Comparison of ENCODE assay signal across 28 cellular contexts in genomic region chr7:122460936-122461335, GRCh38.
A peak's percentile ranks its signal among the peaks of the same experiment; 100 is the strongest.
DNase-seq lines count a peak whose midpoint lies in the region; ATAC-seq, FAIRE-seq and TF ChIP-seq lines count a peak whose summit lies in the region.
"Had no signal": no experiment of that assay in that cellular context is flagged by ENCODE, and none has a peak within 500 bp of the region (broad histone marks: within the 10 kb centered on the region; RNA-seq: fewer than 3 reads in every experiment).

No MANE protein-coding gene starts in this region.

- no peak for TF ChIP-seq EP300 in esophagus muscularis mucosa (IDR thresholded peaks at IDR 0.05)

- no peaks in the 10 kb centered on the region for H4K20me1 ChIP-seq in endothelial cell of umbilical vein (replicated peaks; ENCODE audit: control insufficient read depth, extremely low read depth, insufficient read depth, low read length)
- no peaks in the 10 kb centered on the region for H4K20me1 ChIP-seq in neural progenitor cell (ENCODE audit: low read depth)
- H4K20me1 ChIP-seq in GM23338 (replicated peaks; ENCODE audit: insufficient read depth), result no peaks in the 10 kb centered on the region
- H4K20me1 ChIP-seq: BLaER1 treated with 17β-estradiol and CSF1 and Interleukin-3, amounts not matched to agents 10 nM and 100 nM had no signal

- no peak overlapping the region for H3K4me2 ChIP-seq in endothelial cell of umbilical vein (ENCODE audit: insufficient read depth, low read length)
- H3K4me2 ChIP-seq in neural progenitor cell, result no peak overlapping the region
- H3K4me2 ChIP-seq in GM23338, result no peak overlapping the region
- H3K4me2 ChIP-seq: A549; BLaER1 treated with 17β-estradiol and CSF1 and Interleukin-3, amounts not matched to agents 10 nM and 100 nM had no signal

- H3F3A ChIP-seq in neural progenitor cell (ENCODE audit: low read depth) (peaks cover 32% of the 10 kb centered on the region), GM23338 (replicated peaks; ENCODE audit: low read depth) (no peaks in the 10 kb centered on the region)

- peaks cover 11% of the 10 kb centered on the region for H3K4me1 Mint-ChIP-seq in neural progenitor cell
- H3K4me1 Mint-ChIP-seq in GM23338, result peaks cover 32% of the 10 kb centered on the region
- H3K4me1 Mint-ChIP-seq: B cell had no signal

- no peak overlapping the region for H3K27ac ChIP-seq in endothelial cell of umbilical vein (ENCODE audit: insufficient read depth, low read depth, low read length)
- peak overlapping the region; percentile 0 for H3K27ac ChIP-seq in neural progenitor cell
- no peak overlapping the region for H3K27ac ChIP-seq in right lobe of liver
- H3K27ac ChIP-seq in esophagus muscularis mucosa (replicated peaks in 1 of 4), result no peak overlapping the region
- H3K27ac ChIP-seq in GM23338 (ENCODE audit: low read depth), result no peak overlapping the region
- H3K27ac ChIP-seq: 22Rv1; A549; BLaER1 treated with 17β-estradiol and CSF1 and Interleukin-3, amounts not matched to agents 10 nM and 100 nM; C4-2B had no signal

- H3K4me3 Mint-ChIP-seq in neural progenitor cell (no peak overlapping the region), GM23338 (no peak overlapping the region)
- H3K4me3 Mint-ChIP-seq: B cell; CD4-positive, alpha-beta T cell; CD8-positive, alpha-beta T cell had no signal

- H3K9me1 ChIP-seq in endothelial cell of umbilical vein (replicated peaks; ENCODE audit: control insufficient read depth, extremely low read depth, insufficient read depth, low read length), result no peaks in the 10 kb centered on the region

- H3K4me3 ChIP-seq in endothelial cell of umbilical vein (replicated peaks in 1 of 3; ENCODE audit: insufficient read depth in 1 of 3, low read depth in 1 of 3, low read length in 3 of 3) (no peak overlapping the region), neural progenitor cell (no peak overlapping the region), right lobe of liver (no peak overlapping the region), esophagus muscularis mucosa (no peak overlapping the region), GM23338 (no peak overlapping the region)
- H3K4me3 ChIP-seq: A549; BLaER1 treated with 17β-estradiol and CSF1 and Interleukin-3, amounts not matched to agents 10 nM and 100 nM; GM12878 had no signal

- dilution Hi-C loops in endothelial cell of umbilical vein (cut with MboI; ENCODE audit: extremely low pct_ligation_motif_present, low sequenced_read_pairs), result no loop called here

- H3K36me3 Mint-ChIP-seq in neural progenitor cell, result no peaks in the 10 kb centered on the region
- H3K36me3 Mint-ChIP-seq in GM23338 (ENCODE audit: low read depth), result no peaks in the 10 kb centered on the region
- H3K36me3 Mint-ChIP-seq: CD8-positive, alpha-beta T cell had no signal

- no peaks in the 10 kb centered on the region for H3K27me3 ChIP-seq in endothelial cell of umbilical vein (ENCODE audit: control insufficient read depth in 2 of 2, insufficient read depth in 2 of 2, low read length in 2 of 2)
- H3K27me3 ChIP-seq in neural progenitor cell, result no peaks in the 10 kb centered on the region
- H3K27me3 ChIP-seq in right lobe of liver, result no peaks in the 10 kb centered on the region
- H3K27me3 ChIP-seq in esophagus muscularis mucosa, result no peaks in the 10 kb centered on the region
- H3K27me3 ChIP-seq in GM23338 (ENCODE audit: insufficient read depth), result no peaks in the 10 kb centered on the region
- H3K27me3 ChIP-seq: BLaER1 treated with 17β-estradiol and CSF1 and Interleukin-3, amounts not matched to agents 10 nM and 100 nM had no signal

- CTCF ChIA-PET in endothelial cell of umbilical vein (lab: Charles Lee), result no interaction called here

- DNase-seq in NCI-H1930 (lab: John Stamatoyannopoulos, UW) (peak; percentile 42 to 63), dermis microvascular lymphatic vessel endothelial cell (ENCODE audit: low read depth in 2 of 2) (peak; percentile 44 to 79), endothelial cell of umbilical vein (ENCODE audit: low read depth, low spot score) (peak; percentile 71), neural progenitor cell (ENCODE audit: low spot score) (no peak), right lobe of liver (no peak), esophagus muscularis mucosa (ENCODE audit: extremely low spot score) (no peak), GM23338 (ENCODE audit: low spot score) (no peak), HCEC 1CT (no peak)
- DNase-seq: AML-193; Caco-2; Calu3; CD4-positive, alpha-beta T cell; CD8-positive, alpha-beta T cell; DMS 273 treated with DMSO at 0.1 percent for 48 hours; DMS153; DMS53; DMS79; DND-41; EL; GDM1 had no signal

- H3K9ac ChIP-seq in endothelial cell of umbilical vein (replicated peaks; ENCODE audit: extremely low read depth, insufficient read depth, low read length) (no peak overlapping the region), neural progenitor cell (no peak overlapping the region)
- H3K9ac ChIP-seq: BLaER1 treated with 17β-estradiol and CSF1 and Interleukin-3, amounts not matched to agents 10 nM and 100 nM had no signal

- H3K27me3 Mint-ChIP-seq in neural progenitor cell (ENCODE audit: insufficient read depth, low read depth) (no peaks in the 10 kb centered on the region), GM23338 (ENCODE audit: insufficient read depth, low read depth, poor library complexity) (no peaks in the 10 kb centered on the region)
- H3K27me3 Mint-ChIP-seq: B cell; CD4-positive, alpha-beta T cell had no signal

- ATAC-seq in right lobe of liver (no peak), GM23338 (no peak)
- ATAC-seq: A549; CD8-positive, alpha-beta T cell; GM12878 had no signal

- H2AFZ ChIP-seq in endothelial cell of umbilical vein (ENCODE audit: low read depth, low read length), result no peak overlapping the region
- H2AFZ ChIP-seq in neural progenitor cell (replicated peaks), result no peak overlapping the region
- H2AFZ ChIP-seq in GM23338, result no peak overlapping the region

- no peaks in the 10 kb centered on the region for H3K9me2 ChIP-seq in GM23338 (ENCODE audit: insufficient read depth)

- H3K9me3 Mint-ChIP-seq in neural progenitor cell (no peaks in the 10 kb centered on the region), GM23338 (no peaks in the 10 kb centered on the region)
- H3K9me3 Mint-ChIP-seq: CD4-positive, alpha-beta T cell; CD8-positive, alpha-beta T cell had no signal

- no peaks in the 10 kb centered on the region for H3K4me1 ChIP-seq in endothelial cell of umbilical vein (ENCODE audit: control insufficient read depth, extremely low read depth, insufficient read depth, low read length)
- H3K4me1 ChIP-seq in neural progenitor cell, result peaks cover 22% of the 10 kb centered on the region
- no peaks in the 10 kb centered on the region for H3K4me1 ChIP-seq in right lobe of liver
- H3K4me1 ChIP-seq in esophagus muscularis mucosa, result no peaks in the 10 kb centered on the region
- peaks cover 12% of the 10 kb centered on the region for H3K4me1 ChIP-seq in GM23338 (ENCODE audit: insufficient read depth)
- H3K4me1 ChIP-seq: A549; BLaER1 treated with 17β-estradiol and CSF1 and Interleukin-3, amounts not matched to agents 10 nM and 100 nM; Caco-2 had no signal

- no peak overlapping the region for H3K27ac Mint-ChIP-seq in neural progenitor cell
- no peak overlapping the region for H3K27ac Mint-ChIP-seq in GM23338
- H3K27ac Mint-ChIP-seq: B cell; CD4-positive, alpha-beta T cell; CD8-positive, alpha-beta T cell had no signal

- TF ChIP-seq CTCF in endothelial cell of umbilical vein (IDR thresholded peaks at IDR 0.05; ENCODE audit: extremely low read depth in 1 of 2, insufficient read depth in 1 of 2, low read depth in 1 of 2, low read length in 2 of 2) (no peak), neural progenitor cell (IDR thresholded peaks at IDR 0.05) (no peak), right lobe of liver (IDR thresholded peaks at IDR 0.05) (no peak), esophagus muscularis mucosa (IDR thresholded peaks at IDR 0.05) (no peak), GM23338 (conservative IDR thresholded peaks at IDR 0.05; ENCODE audit: low read depth in 2 of 2) (no peak)

- TF ChIP-seq POLR2A in endothelial cell of umbilical vein (IDR thresholded peaks at IDR 0.05; ENCODE audit: low read depth, low read length) (no peak), right lobe of liver (IDR thresholded peaks at IDR 0.05) (no peak), esophagus muscularis mucosa (IDR thresholded peaks at IDR 0.05; ENCODE audit: low read depth) (no peak)

- POLR2A ChIA-PET in endothelial cell of umbilical vein (lab: Charles Lee), result no interaction called here

- intact Hi-C loops in endothelial cell of umbilical vein (cut with micrococcal nuclease) (no loop called here), right lobe of liver (cut with DNase I) (no loop called here), esophagus muscularis mucosa (cut with DNase I) (no loop called here)

- no peak for FAIRE-seq in endothelial cell of umbilical vein (lab: Jason Lieb, UNC)
- FAIRE-seq: A549, GM12878, GM12892, GM18507 had no signal

- 100% methylated on average over 2 of the region's 2 CpGs for WGBS in right lobe of liver (ENCODE audit: insufficient coverage, low coverage, low lambda C conversion rate, missing lambda C conversion rate)
- WGBS in esophagus muscularis mucosa, result 74% methylated on average over 2 of the region's 2 CpGs

- BruUV-seq in endothelial cell of umbilical vein (replicated peaks; lab: Mats Ljungman, UMichigan), result no TSS peak

- H3K79me2 ChIP-seq in endothelial cell of umbilical vein (ENCODE audit: control insufficient read depth, insufficient read depth, low read length), result no peaks in the 10 kb centered on the region
- no peaks in the 10 kb centered on the region for H3K79me2 ChIP-seq in neural progenitor cell (ENCODE audit: low read depth)
- H3K79me2 ChIP-seq in GM23338 (replicated peaks; ENCODE audit: insufficient read depth), result no peaks in the 10 kb centered on the region

- H3K36me3 ChIP-seq in endothelial cell of umbilical vein (ENCODE audit: control insufficient read depth in 2 of 2, extremely low read depth in 1 of 2, insufficient read depth in 2 of 2, low read length in 2 of 2), result no peaks in the 10 kb centered on the region
- no peaks in the 10 kb centered on the region for H3K36me3 ChIP-seq in neural progenitor cell
- H3K36me3 ChIP-seq in right lobe of liver, result no peaks in the 10 kb centered on the region
- H3K36me3 ChIP-seq in esophagus muscularis mucosa, result peaks cover 0 to 2% (median 0%) of the 10 kb centered on the region in 4 donors
- no peaks in the 10 kb centered on the region for H3K36me3 ChIP-seq in GM23338 (ENCODE audit: insufficient read depth)
- H3K36me3 ChIP-seq: BLaER1 treated with 17β-estradiol and CSF1 and Interleukin-3, amounts not matched to agents 10 nM and 100 nM had no signal

- H3K9me3 ChIP-seq in endothelial cell of umbilical vein (replicated peaks; ENCODE audit: control insufficient read depth, insufficient read depth, low read length), result no peaks in the 10 kb centered on the region
- H3K9me3 ChIP-seq in neural progenitor cell (ENCODE audit: low read depth), result no peaks in the 10 kb centered on the region
- H3K9me3 ChIP-seq in right lobe of liver, result no peaks in the 10 kb centered on the region
- no peaks in the 10 kb centered on the region for H3K9me3 ChIP-seq in esophagus muscularis mucosa
- H3K9me3 ChIP-seq: A549; BLaER1 treated with 17β-estradiol and CSF1 and Interleukin-3, amounts not matched to agents 10 nM and 100 nM; Caco-2 had no signal

TF ChIP-seq in endothelial cell of umbilical vein, 7 proteins besides CTCF, POLR2A, EP300 and RAD21 (continues in another document):
- no peak for TF ChIP-seq GATA2 (IDR thresholded peaks at IDR 0.05; ENCODE audit: insufficient read depth, insufficient read length, low read depth, low read length)

TF ChIP-seq in GM23338, 12 proteins besides CTCF, POLR2A, EP300 and RAD21:
- TF ChIP-seq ZNF331 (CRISPR knock-in tag; IDR thresholded peaks at IDR 0.05; ENCODE audit: low read depth), result no peak
TF ChIP-seq in GM23338: peak in this region for 0.

Comparison
In these comparisons a context has a peak if more than half of its experiments do, and no peak if none do; other contexts are left out.
1. DNase-seq: peak in NCI-H1930 (2 of 2), dermis microvascular lymphatic vessel endothelial cell (2 of 2) and endothelial cell of umbilical vein (single experiment); none in neural progenitor cell (single experiment), right lobe of liver (0 of 3), esophagus muscularis mucosa (single experiment), GM23338 (single experiment) and HCEC 1CT (single experiment).